19 cellular contexts compared by ENCODE assay signal in genomic region chr19:8366121-8366581, GRCh38. TPM values are rescaled to one million over a fixed set of nuclear protein-coding genes. Genes with fewer than 3 reads are reported as not detected.
DNase-seq lines count a peak whose midpoint lies in the region; ATAC-seq and TF ChIP-seq lines count a peak whose summit lies in the region.
"Had no signal": no experiment of that assay in that cellular context is flagged by ENCODE, and none has a peak within 500 bp of the region (broad histone marks: within the 10 kb centered on the region; RNA-seq: fewer than 3 reads in every experiment).

No MANE protein-coding gene starts in this region.

- ATAC-seq in heart left ventricle (no peak), left ventricle myocardium superior (no peak), omental fat pad (ENCODE audit: low FRiP score) (no peak)
- ATAC-seq: activated naive CD8-positive, alpha-beta T cell treated with anti-CD3 and anti-CD28 coated beads, Interleukin-2, amount 50 U/mL, for 24 hours; activated T-cell treated with anti-CD3 and anti-CD28 coated beads, Interleukin-2, amount 50 U/mL, for 72 hours; left colon; naive thymus-derived CD8-positive, alpha-beta T cell had no signal

- H4K20me1 ChIP-seq in osteoblast (ENCODE audit: insufficient read depth, low read length) = peaks cover 21% of the 10 kb centered on the region

- H3K79me2 ChIP-seq in osteoblast (ENCODE audit: insufficient read depth, low read length) = no peaks in the 10 kb centered on the region

- no TSS peak for BruUV-seq in Calu3 (replicated peaks; lab: Mats Ljungman, UMichigan)

- H3K9me3 Mint-ChIP-seq in Calu3 (ENCODE audit: low read depth, unreplicated experiment) = no peaks in the 10 kb centered on the region
- H3K9me3 Mint-ChIP-seq: activated naive CD8-positive, alpha-beta T cell treated with anti-CD3 and anti-CD28 coated beads, Interleukin-2, amount 50 U/mL, for 24 hours; activated T-cell treated with anti-CD3 and anti-CD28 coated beads, Interleukin-2, amount 50 U/mL, for 72 hours; naive thymus-derived CD8-positive, alpha-beta T cell had no signal

- no peak for TF ChIP-seq POLR2A in heart left ventricle (IDR thresholded peaks at IDR 0.05)

- intact Hi-C loops in heart left ventricle (cut with DNase I) (loop anchor here in 1 of 10 donors (2.0 kb wide), 1 partner anchor 23 kb away; no protein-coding TSS in a partner anchor), left ventricle myocardium superior (cut with micrococcal nuclease) (no loop called here), Calu3 (cut with micrococcal nuclease; ENCODE audit: unreplicated experiment) (no loop called here)

- H3K4me3 ChIP-seq in heart left ventricle = peak overlapping the region in 4 of 12 donors; percentile 15 to 89 (median 80)
- peak overlapping the region; percentile 77 for H3K4me3 ChIP-seq in epithelial cell of proximal tubule (ENCODE audit: low read depth, low read length)
- peak overlapping the region; percentile 55 for H3K4me3 ChIP-seq in osteoblast (ENCODE audit: insufficient read depth, low read length)

- H3K27ac Mint-ChIP-seq in Calu3 (ENCODE audit: unreplicated experiment) = no peak overlapping the region
- H3K27ac Mint-ChIP-seq: activated naive CD8-positive, alpha-beta T cell treated with anti-CD3 and anti-CD28 coated beads, Interleukin-2, amount 50 U/mL, for 24 hours; activated T-cell treated with anti-CD3 and anti-CD28 coated beads, Interleukin-2, amount 50 U/mL, for 72 hours; naive thymus-derived CD8-positive, alpha-beta T cell had no signal

- H3K4me2 ChIP-seq in osteoblast (ENCODE audit: insufficient read depth, low read length) = peak overlapping the region; percentile 79

- H3K36me3 Mint-ChIP-seq in Calu3 (ENCODE audit: insufficient read depth, unreplicated experiment) = peaks cover 26% of the 10 kb centered on the region

- H3K9me3 ChIP-seq in heart left ventricle (no peaks in the 10 kb centered on the region), osteoblast (ENCODE audit: low read depth, low read length) (no peaks in the 10 kb centered on the region)

- H3K4me1 ChIP-seq in heart left ventricle = peaks cover 16 to 84% (median 57%) of the 10 kb centered on the region in 12 donors
- H3K4me1 ChIP-seq in osteoblast (ENCODE audit: insufficient read depth, low read length) = peaks cover 52% of the 10 kb centered on the region

- H3K4me3 Mint-ChIP-seq in Calu3 (ENCODE audit: low read depth, unreplicated experiment) = no peak overlapping the region
- H3K4me3 Mint-ChIP-seq: activated naive CD8-positive, alpha-beta T cell treated with anti-CD3 and anti-CD28 coated beads, Interleukin-2, amount 50 U/mL, for 24 hours; activated T-cell treated with anti-CD3 and anti-CD28 coated beads, Interleukin-2, amount 50 U/mL, for 72 hours had no signal

- H3K27me3 Mint-ChIP-seq in Calu3 (ENCODE audit: unreplicated experiment) = no peaks in the 10 kb centered on the region

- no peak for DNase-seq in heart left ventricle
- no peak for DNase-seq in left ventricle myocardium superior
- no peak for DNase-seq in epithelial cell of proximal tubule (ENCODE audit: low read depth)
- DNase-seq in osteoblast (ENCODE audit: insufficient read length, low spot score, missing footprints) = peak; percentile 85
- no peak for DNase-seq in HuH-7.5 (ENCODE audit: low spot score)
- no peak for DNase-seq in medulla oblongata (ENCODE audit: extremely low spot score)
- no peak for DNase-seq in Calu3
- DNase-seq in omental fat pad (ENCODE audit: low spot score) = no peak
- DNase-seq: ACHN; activated naive CD8-positive, alpha-beta T cell treated with anti-CD3 and anti-CD28 coated beads, Interleukin-2, amount 50 U/mL, for 24 hours; activated T-cell treated with anti-CD3 and anti-CD28 coated beads, Interleukin-2, amount 50 U/mL, for 72 hours; erythroblast; Kasumi-1; left colon; naive thymus-derived CD8-positive, alpha-beta T cell; NCI-H1417; NCI-H345; stimulated activated naive CD4-positive, alpha-beta T cell treated with Interleukin-2 at 50 U/mL for 16 hours had no signal

- H3K36me3 ChIP-seq in heart left ventricle = peaks cover 0 to 27% (median 0%) of the 10 kb centered on the region in 9 donors
- peaks cover 19% of the 10 kb centered on the region for H3K36me3 ChIP-seq in osteoblast (ENCODE audit: insufficient read depth, low read length)

- TF ChIP-seq CTCF in heart left ventricle (IDR thresholded peaks at IDR 0.05) = no peak
- no peak for TF ChIP-seq CTCF in epithelial cell of proximal tubule (conservative IDR thresholded peaks at IDR 0.05; ENCODE audit: low read depth, low read length)
- no peak for TF ChIP-seq CTCF in osteoblast (IDR thresholded peaks at IDR 0.05; ENCODE audit: extremely low read depth, low read depth, low read length)
- no peak for TF ChIP-seq CTCF in Calu3 (IDR thresholded peaks at IDR 0.05; ENCODE audit: unreplicated experiment)
- TF ChIP-seq CTCF in omental fat pad (IDR thresholded peaks at IDR 0.05) = no peak

- H3K27me3 ChIP-seq in heart left ventricle (peaks cover 0 to 9% (median 0%) of the 10 kb centered on the region in 9 donors), osteoblast (ENCODE audit: insufficient read depth, low read length) (no peaks in the 10 kb centered on the region)

- CTCF ChIA-PET in Calu3 (lab: Charles Lee) = no interaction called here

- WGBS in heart left ventricle, 4 donors = 88 to 93% (median 92%) methylated on average over 11 of the region's 11 CpGs

- H2AFZ ChIP-seq in osteoblast (ENCODE audit: low read length) = no peak overlapping the region

- H3K27ac ChIP-seq in heart left ventricle (peak overlapping the region in 7 of 12 donors; percentile 13 to 98 (median 85)), osteoblast (ENCODE audit: low read depth, low read length) (no peak overlapping the region)
- H3K27ac ChIP-seq: SK-N-MC had no signal

- peaks cover 25% of the 10 kb centered on the region for H3K4me1 Mint-ChIP-seq in Calu3 (ENCODE audit: low read depth, unreplicated experiment)

RNA-seq across cellular contexts. Expression of gene ANGPTL4, which starts 2.2 kb away (rescaled TPM):
- total RNA-seq in heart left ventricle (100 to 1,000 TPM in 1 of 9 donors, 10 to 100 TPM in 4, 1 to 10 TPM in 4; 2.4 to 117 (median 10.8) TPM), left ventricle myocardium superior (11.7 TPM), epithelial cell of proximal tubule (16.6 and 82.0 TPM in 2 replicates), osteoblast (1.1 and 1.2 TPM in 2 replicates), Calu3 (2022) (0.97 and 1.6 TPM in 2 replicates), omental fat pad (100 to 1,000 TPM in 3 of 4 donors, 10 to 100 TPM in 1; 62.6 to 405 (median 250) TPM)
- 10 to 100 TPM in 1 of 2 donors, 1 to 10 TPM in 1; 9.4 to 13.6 TPM for polyA plus RNA-seq in heart left ventricle
- total RNA-seq: naive thymus-derived CD8-positive, alpha-beta T cell had no signal

RNA-seq across cellular contexts. Expression of gene KANK3, which starts 23.1 kb away (rescaled TPM):
- total RNA-seq in heart left ventricle (10 to 100 TPM; 12.3 to 33.6 (median 15.9) TPM), left ventricle myocardium superior (22.8 TPM), epithelial cell of proximal tubule (0.29 and 2.2 TPM in 2 replicates), osteoblast (0.59 TPM in 1 of 2 replicates, not detected in the other), Calu3 (2022) (0.17 TPM in 1 of 2 replicates, not detected in the other), omental fat pad (10 to 100 TPM in 3 of 4 donors, 1 to 10 TPM in 1; 7.1 to 48.7 (median 18.9) TPM)
- 10 to 100 TPM; 16.9 to 19.4 TPM for polyA plus RNA-seq in heart left ventricle

RNA-seq across cellular contexts. Expression of gene RAB11B, which starts 24.0 kb away (rescaled TPM):
- total RNA-seq in heart left ventricle (100 to 1,000 TPM in 8 of 9 donors, 10 to 100 TPM in 1; 56.4 to 159 (median 141) TPM), left ventricle myocardium superior (162 TPM), epithelial cell of proximal tubule (16.6 and 23.3 TPM in 2 replicates), osteoblast (24.2 and 28.3 TPM in 2 replicates), Calu3 (2022) (57.5 and 75.1 TPM in 2 replicates), omental fat pad (10 to 100 TPM; 31.6 to 55.6 (median 41.2) TPM)
- polyA plus RNA-seq in heart left ventricle = 100 to 1,000 TPM; 124 to 126 TPM

RNA-seq across cellular contexts. Expression of gene RPS28, which starts 44.9 kb away (rescaled TPM):
- 1,000 to 10,000 TPM in 6 of 9 donors, 100 to 1,000 TPM in 3; 271 to 1,278 (median 1,186) TPM for total RNA-seq in heart left ventricle
- 100 to 1,000 TPM; 410 to 899 TPM for polyA plus RNA-seq in heart left ventricle
- total RNA-seq in left ventricle myocardium superior = 1,189 TPM
- total RNA-seq in epithelial cell of proximal tubule = 459 and 508 TPM in 2 replicates
- total RNA-seq in osteoblast = 177 and 180 TPM in 2 replicates
- 565 and 595 TPM in 2 replicates for total RNA-seq in Calu3 (2022)
- 100 to 1,000 TPM; 420 to 679 (median 534) TPM for total RNA-seq in omental fat pad

RNA-seq across cellular contexts. Expression of gene NDUFA7, which starts 45.0 kb away (rescaled TPM):
- total RNA-seq in heart left ventricle = 100 to 1,000 TPM in 4 of 9 donors, 10 to 100 TPM in 5; 74.5 to 179 (median 93.6) TPM
- polyA plus RNA-seq in heart left ventricle = 100 to 1,000 TPM; 168 to 393 TPM
- total RNA-seq in left ventricle myocardium superior = 134 TPM
- 76.6 and 77.9 TPM in 2 replicates for total RNA-seq in epithelial cell of proximal tubule
- 9.0 and 18.3 TPM in 2 replicates for total RNA-seq in osteoblast
- total RNA-seq in Calu3 (2022) = 38.2 and 44.5 TPM in 2 replicates
- 10 to 100 TPM; 14.5 to 44.2 (median 33.1) TPM for total RNA-seq in omental fat pad
